In the genomic region with DNA sequence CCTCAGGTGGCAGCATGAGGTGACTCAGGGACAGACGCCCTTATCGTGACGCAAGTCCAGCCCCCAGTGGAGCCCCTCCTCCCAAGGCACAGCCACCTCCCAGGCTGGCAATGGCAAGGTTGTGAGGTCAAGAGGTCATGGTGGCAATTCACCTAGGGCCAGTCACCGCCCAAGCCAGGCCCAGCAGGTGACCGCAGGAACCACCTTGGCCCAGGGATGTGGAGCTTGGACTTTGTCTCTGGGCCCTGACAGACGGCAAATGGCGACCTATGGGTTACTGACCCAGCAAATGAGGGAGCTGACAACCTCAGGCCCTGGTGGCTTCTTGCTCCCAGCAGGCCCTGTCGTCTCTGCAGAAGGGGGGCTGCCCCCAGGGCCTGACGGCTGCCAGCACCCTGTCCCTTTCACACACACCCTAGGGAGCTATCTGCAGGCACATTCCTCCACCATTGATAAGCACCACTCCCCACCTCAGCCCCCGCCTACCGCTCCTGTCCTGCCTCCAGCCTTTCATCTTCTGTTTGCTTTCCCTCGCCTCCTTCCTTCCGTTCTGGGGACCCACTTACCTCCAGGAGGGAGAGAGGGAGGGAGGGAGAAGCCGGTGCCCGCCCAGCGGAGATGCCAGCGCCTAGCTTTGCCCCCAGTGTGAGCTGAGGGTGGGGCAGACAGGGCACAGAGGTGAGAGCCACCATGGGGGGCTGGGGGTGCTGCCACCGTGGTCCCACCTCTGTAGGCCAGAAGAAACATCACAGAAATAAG, we compare ENCODE assay signal across 10 cellular contexts. TPM values are rescaled to one million over a fixed set of nuclear protein-coding genes. Genes with fewer than 3 reads are reported as not detected.
A peak's percentile ranks its signal among the peaks of the same experiment; 100 is the strongest.
DNase-seq lines count a peak whose midpoint lies in the region; ATAC-seq, FAIRE-seq and TF ChIP-seq lines count a peak whose summit lies in the region.
"Had no signal": no experiment of that assay in that cellular context is flagged by ENCODE, and none has a peak within 500 bp of the region (broad histone marks: within the 10 kb centered on the region; RNA-seq: fewer than 3 reads in every experiment).

No MANE protein-coding gene starts in this region.

- TF ChIP-seq POLR2A in prostate gland (IDR thresholded peaks at IDR 0.05) (no peak), H54 (IDR thresholded peaks at IDR 0.05; ENCODE audit: low read depth, low read length) (no peak)

- ATAC-seq in GM19467 (IDR thresholded peaks at IDR 0.05; ENCODE audit: unreplicated experiment): no peak

- CTCF ChIA-PET in PC-9 (lab: Charles Lee): interaction anchor here (0.5 to 1.2 kb wide), 2 partner anchors 21 to 41 kb away, joined by 3 to 5 read pairs; no protein-coding TSS in a partner anchor

- H3K27me3 ChIP-seq in PC-9 (ENCODE audit: insufficient read depth, low read depth): no peaks in the 10 kb centered on the region
- no peaks in the 10 kb centered on the region for H3K27me3 ChIP-seq in fibroblast of lung (ENCODE audit: control insufficient read depth, insufficient read depth, low read length)
- no peaks in the 10 kb centered on the region for H3K27me3 ChIP-seq in prostate gland (replicated peaks; ENCODE audit: insufficient read depth)

- H3K36me3 ChIP-seq in PC-9 (ENCODE audit: low read depth): peaks cover 23% of the 10 kb centered on the region
- H3K36me3 ChIP-seq in fibroblast of lung (ENCODE audit: control insufficient read depth, insufficient read depth, low read length): peaks cover 33% of the 10 kb centered on the region
- no peaks in the 10 kb centered on the region for H3K36me3 ChIP-seq in prostate gland

- H3F3A ChIP-seq in PC-9 (ENCODE audit: insufficient read depth, low read depth): peaks cover 85% of the 10 kb centered on the region

- H4K20me1 ChIP-seq in PC-9 (ENCODE audit: insufficient read depth) (peaks cover 10% of the 10 kb centered on the region; the same call in 1 of the 2 replicates), fibroblast of lung (ENCODE audit: control insufficient read depth, extremely low read depth, insufficient read depth, low read length) (no peaks in the 10 kb centered on the region)

- BruUV-seq in PC-9 (replicated peaks; lab: Mats Ljungman, UMichigan): no TSS peak

- H2AFZ ChIP-seq in PC-9 (no peak overlapping the region), fibroblast of lung (ENCODE audit: low read length) (no peak overlapping the region)

- TF ChIP-seq CTCF in PC-9 (conservative IDR thresholded peaks at IDR 0.05) (no peak), fibroblast of lung (conservative IDR thresholded peaks at IDR 0.05 in 1 of 2, IDR thresholded peaks at IDR 0.05 in 1 of 2; ENCODE audit: low read depth in 1 of 2, low read length in 2 of 2) (no peak), prostate gland (IDR thresholded peaks at IDR 0.05) (no peak)

- no peaks in the 10 kb centered on the region for H3K9me2 ChIP-seq in PC-9 (ENCODE audit: insufficient read depth)

- H3K9me3 ChIP-seq in PC-9 (ENCODE audit: insufficient read depth, low read depth) (no peaks in the 10 kb centered on the region), fibroblast of lung (ENCODE audit: control insufficient read depth, insufficient read depth, low read depth, low read length) (no peaks in the 10 kb centered on the region), prostate gland (no peaks in the 10 kb centered on the region)

- H3K4me1 ChIP-seq in PC-9 (replicated peaks; ENCODE audit: insufficient read depth): peaks cover 93% of the 10 kb centered on the region
- H3K4me1 ChIP-seq in fibroblast of lung (ENCODE audit: control insufficient read depth, extremely low read depth, insufficient read depth, low read length): peaks cover 54% of the 10 kb centered on the region
- peaks cover 8% of the 10 kb centered on the region for H3K4me1 ChIP-seq in prostate gland (replicated peaks)

- H3K27ac ChIP-seq in PC-9 (peak overlapping the region; percentile 92), fibroblast of lung (ENCODE audit: insufficient read depth, low read length) (peak overlapping the region; percentile 97), prostate gland (peak overlapping the region; percentile 69 to 70)

- DNase-seq in EH (ENCODE audit: low read depth): peak; percentile 72
- peak; percentile 97 to 99 for DNase-seq in PC-9
- peak in 1 of 2 donors; percentile 80 for DNase-seq in fibroblast of lung (ENCODE audit: low read depth in 2 of 2)
- peak; percentile 38 for DNase-seq in prostate gland (ENCODE audit: low spot score)
- DNase-seq in stimulated activated CD4-positive, alpha-beta T cell treated with anti-CD3 and anti-CD28 coated beads, Interleukin-1b, Interleukin-23, amount 100 ng/mL, for 48 hours: no peak
- no peak for DNase-seq in H54 (ENCODE audit: insufficient read length, low spot score)
- DNase-seq in NCI-H82 treated with DMSO at 0.1 percent for 48 hours (lab: John Stamatoyannopoulos, UW; ENCODE audit: unreplicated experiment): no peak
- DNase-seq: activated CD4-positive, alpha-beta T cell treated with anti-CD3 and anti-CD28 coated beads, Interleukin-2, amount 50 U/mL, for 4 hours; caudate nucleus had no signal

- WGBS in prostate gland: 54% methylated on average over 18 of the region's 18 CpGs

- no peak for FAIRE-seq in H54 (lab: Jason Lieb, UNC)

- peak overlapping the region; percentile 96 for H3K4me2 ChIP-seq in PC-9
- H3K4me2 ChIP-seq in fibroblast of lung (ENCODE audit: extremely low read depth, insufficient read depth, low read length): no peak overlapping the region

- POLR2A ChIA-PET in PC-9 (lab: Charles Lee; ENCODE audit: unreplicated experiment): interaction anchor here (0.6 to 1.8 kb wide), 9 partner anchors 9 to 55 kb away, joined by 3 to 33 read pairs (median 5); partner anchors contain the start of gene EPHA2

- no peak overlapping the region for H3K9ac ChIP-seq in fibroblast of lung (ENCODE audit: insufficient read depth, low read length)

- intact Hi-C loops in PC-9 (cut with micrococcal nuclease; ENCODE audit: unreplicated experiment): loop anchor here (1.0 to 10.0 kb wide), 7 partner anchors 8 to 619 kb away; partner anchors contain the start of genes CASP9 and DNAJC16
- intact Hi-C loops in prostate gland (cut with DNase I): no loop called here

- H3K79me2 ChIP-seq in PC-9 (ENCODE audit: low read depth) (peaks cover 86% of the 10 kb centered on the region), fibroblast of lung (ENCODE audit: control insufficient read depth, insufficient read depth, low read length) (peaks cover 76% of the 10 kb centered on the region)

- H3K4me3 ChIP-seq in PC-9: peak overlapping the region; percentile 86; the same call in 1 of the 2 replicates
- H3K4me3 ChIP-seq in fibroblast of lung (replicated peaks in 1 of 4; ENCODE audit: control extremely low read depth in 1 of 4, insufficient read depth in 1 of 4, low read depth in 3 of 4, low read length in 4 of 4): no peak overlapping the region
- no peak overlapping the region for H3K4me3 ChIP-seq in prostate gland

RNA-seq across cellular contexts. Expression of gene EPHA2, which starts 12.1 kb away (rescaled TPM):
- total RNA-seq in PC-9 (2021): 48.3 and 65.8 TPM in 2 replicates
- 21.1 and 24.6 TPM in 2 replicates for total RNA-seq in fibroblast of lung
- polyA plus RNA-seq in fibroblast of lung: 9.8 and 22.6 TPM in 2 replicates
- 11.0 and 26.4 TPM in 2 replicates for polyA plus RNA-seq in fibroblast of lung (2012)
- polyA minus RNA-seq in fibroblast of lung (ENCODE audit: low replicate concordance): 46.5 and 99.3 TPM in 2 replicates
- 10 to 100 TPM; 14.8 to 17.7 TPM for total RNA-seq in prostate gland

Comparison
In these comparisons a context has a peak if more than half of its experiments do, and no peak if none do; other contexts are left out.
1. DNase-seq: peak in EH (single experiment), PC-9 (2 of 2) and prostate gland (single experiment); none in stimulated activated CD4-positive, alpha-beta T cell treated with anti-CD3 and anti-CD28 coated beads, Interleukin-1b, Interleukin-23, amount 100 ng/mL, for 48 hours (single experiment), H54 (single experiment) and NCI-H82 treated with DMSO at 0.1 percent for 48 hours (single experiment).
2. Peak in every context shown above with its lines, with median percentiles within 50 percentile points of each other: H3K27ac ChIP-seq.